In the genomic region with DNA sequence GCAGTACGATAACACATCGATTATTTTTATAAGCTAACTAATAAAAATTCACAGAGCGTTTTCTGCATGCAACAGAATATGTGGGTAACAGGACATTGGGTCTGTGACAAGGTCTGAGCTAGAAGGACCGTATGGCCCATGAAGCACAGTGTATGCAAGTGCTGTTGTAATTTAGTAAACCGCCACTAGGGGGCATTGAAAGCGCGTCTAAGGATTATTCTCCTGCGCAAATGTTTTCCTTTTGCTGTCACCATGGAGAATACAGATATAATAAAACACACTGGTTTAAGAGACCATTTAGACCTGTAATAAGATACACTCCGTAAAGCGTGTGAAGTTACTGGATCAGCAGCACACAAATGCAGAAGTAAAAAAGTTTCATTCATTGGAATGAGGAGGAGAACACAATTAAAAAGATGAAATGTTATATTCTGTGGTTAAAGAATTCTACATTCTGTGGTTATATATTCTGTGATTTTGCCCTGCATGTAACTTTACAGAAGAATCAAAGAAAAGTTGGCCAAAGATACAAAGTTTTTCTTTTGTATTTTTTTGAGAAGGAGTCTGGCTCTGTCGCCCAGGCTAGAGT, we compare ENCODE assay signal across 8 cellular contexts.
DNase-seq lines count a peak whose midpoint lies in the region; ATAC-seq and TF ChIP-seq lines count a peak whose summit lies in the region.

No MANE protein-coding gene starts in this region.

- peak; percentile 50 for DNase-seq in 8988T
- peak; percentile 69 for DNase-seq in HK-2 (ENCODE audit: unreplicated experiment)
- DNase-seq in NCI-H774 (lab: John Stamatoyannopoulos, UW), result peak; percentile 75
- DNase-seq in activated CD8-positive, alpha-beta memory T cell treated with anti-CD3 and anti-CD28 coated beads, Interleukin-2, amount 10 ng/mL, durations not matched to agents 7 days and 5 days, result peak; percentile 49
- DNase-seq in fibroblast of lung (ENCODE audit: low read depth in 2 of 2), result peak; percentile 67 to 84
- DNase-seq in natural killer cell treated with Interleukin-12 subunit alpha and Interleukin-12 subunit beta and Interleukin-15 and Interleukin-18, amount 100 ng/mL, for 72 hours (ENCODE audit: low spot score), result peak; percentile 70
- DNase-seq in suprapubic skin (ENCODE audit: low spot score in 2 of 2), result no peak

- no peaks in the 10 kb centered on the region for H3K4me1 Mint-ChIP-seq in activated CD8-positive, alpha-beta memory T cell treated with anti-CD3 and anti-CD28 coated beads, Interleukin-2, amount 10 ng/mL, durations not matched to agents 7 days and 5 days
- H3K4me1 Mint-ChIP-seq in natural killer cell treated with Interleukin-12 subunit alpha and Interleukin-12 subunit beta and Interleukin-15 and Interleukin-18, amount 100 ng/mL, for 72 hours (ENCODE audit: low read depth in 2 of 2), result peaks cover 2 to 4% of the 10 kb centered on the region in 2 donors

- H3K27me3 Mint-ChIP-seq in activated CD8-positive, alpha-beta memory T cell treated with anti-CD3 and anti-CD28 coated beads, Interleukin-2, amount 10 ng/mL, durations not matched to agents 7 days and 5 days, result peaks cover 7% of the 10 kb centered on the region
- no peaks in the 10 kb centered on the region for H3K27me3 Mint-ChIP-seq in natural killer cell treated with Interleukin-12 subunit alpha and Interleukin-12 subunit beta and Interleukin-15 and Interleukin-18, amount 100 ng/mL, for 72 hours

- no peak overlapping the region for H2AFZ ChIP-seq in fibroblast of lung (ENCODE audit: low read length)

- ATAC-seq in activated CD8-positive, alpha-beta memory T cell treated with anti-CD3 and anti-CD28 coated beads, Interleukin-2, amount 10 ng/mL, durations not matched to agents 7 days and 5 days, result peak; percentile 73
- ATAC-seq in natural killer cell treated with Interleukin-12 subunit alpha and Interleukin-12 subunit beta and Interleukin-15 and Interleukin-18, amount 100 ng/mL, for 72 hours, result peak; percentile 65 to 72

- no peaks in the 10 kb centered on the region for H4K20me1 ChIP-seq in fibroblast of lung (ENCODE audit: control insufficient read depth, extremely low read depth, insufficient read depth, low read length)

- H3K4me2 ChIP-seq in fibroblast of lung (ENCODE audit: extremely low read depth, insufficient read depth, low read length), result no peak overlapping the region

- H3K27ac ChIP-seq in fibroblast of lung (ENCODE audit: insufficient read depth, low read length) (no peak overlapping the region), suprapubic skin (no peak overlapping the region)

- H3K4me1 ChIP-seq in fibroblast of lung (ENCODE audit: control insufficient read depth, extremely low read depth, insufficient read depth, low read length) (no peaks in the 10 kb centered on the region), suprapubic skin (peaks cover 10% of the 10 kb centered on the region)

- CTCF ChIA-PET in activated CD8-positive, alpha-beta memory T cell treated with anti-CD3 and anti-CD28 coated beads, Interleukin-2, amount 10 ng/mL, durations not matched to agents 7 days and 5 days (lab: Charles Lee), result interaction anchor here (0.7 to 1.6 kb wide), 7 partner anchors 9 to 416 kb away, joined by 3 to 5 read pairs (median 4); no protein-coding TSS in a partner anchor

- H3K9ac ChIP-seq in fibroblast of lung (ENCODE audit: insufficient read depth, low read length), result no peak overlapping the region

- H3K9me3 ChIP-seq in fibroblast of lung (ENCODE audit: control insufficient read depth, insufficient read depth, low read depth, low read length) (no peaks in the 10 kb centered on the region), suprapubic skin (no peaks in the 10 kb centered on the region)

- WGBS in suprapubic skin, result 14% methylated on average over 11 of the region's 11 CpGs

- H3K4me3 ChIP-seq in fibroblast of lung (replicated peaks in 1 of 4; ENCODE audit: control extremely low read depth in 1 of 4, insufficient read depth in 1 of 4, low read depth in 3 of 4, low read length in 4 of 4) (no peak overlapping the region), suprapubic skin (no peak overlapping the region)

- TF ChIP-seq CTCF in GM12873 (IDR thresholded peaks at IDR 0.05; ENCODE audit: insufficient read depth, low read depth, low read length, missing control alignments), result peak; percentile 84
- peak; percentile 87 to 93 for TF ChIP-seq CTCF in fibroblast of lung (conservative IDR thresholded peaks at IDR 0.05 in 1 of 2, IDR thresholded peaks at IDR 0.05 in 1 of 2; ENCODE audit: low read depth in 1 of 2, low read length in 2 of 2)
- TF ChIP-seq CTCF in suprapubic skin (IDR thresholded peaks at IDR 0.05), result peak; percentile 82 to 85

- H3K27me3 ChIP-seq in fibroblast of lung (ENCODE audit: control insufficient read depth, insufficient read depth, low read length), result no peaks in the 10 kb centered on the region
- H3K27me3 ChIP-seq in suprapubic skin, result no peaks in the 10 kb centered on the region

- TF ChIP-seq EP300 in suprapubic skin (IDR thresholded peaks at IDR 0.05), result no peak

- H3K9me3 Mint-ChIP-seq in activated CD8-positive, alpha-beta memory T cell treated with anti-CD3 and anti-CD28 coated beads, Interleukin-2, amount 10 ng/mL, durations not matched to agents 7 days and 5 days (ENCODE audit: low read depth), result no peaks in the 10 kb centered on the region
- no peaks in the 10 kb centered on the region for H3K9me3 Mint-ChIP-seq in natural killer cell treated with Interleukin-12 subunit alpha and Interleukin-12 subunit beta and Interleukin-15 and Interleukin-18, amount 100 ng/mL, for 72 hours

- H3K4me3 Mint-ChIP-seq in activated CD8-positive, alpha-beta memory T cell treated with anti-CD3 and anti-CD28 coated beads, Interleukin-2, amount 10 ng/mL, durations not matched to agents 7 days and 5 days, result no peak overlapping the region
- H3K4me3 Mint-ChIP-seq in natural killer cell treated with Interleukin-12 subunit alpha and Interleukin-12 subunit beta and Interleukin-15 and Interleukin-18, amount 100 ng/mL, for 72 hours, result no peak overlapping the region

- no peaks in the 10 kb centered on the region for H3K79me2 ChIP-seq in fibroblast of lung (ENCODE audit: control insufficient read depth, insufficient read depth, low read length)

- no peak for TF ChIP-seq POLR2A in suprapubic skin (IDR thresholded peaks at IDR 0.05)

- H3K36me3 ChIP-seq in fibroblast of lung (ENCODE audit: control insufficient read depth, insufficient read depth, low read length), result no peaks in the 10 kb centered on the region
- peaks cover 11% of the 10 kb centered on the region for H3K36me3 ChIP-seq in suprapubic skin

- H3K27ac Mint-ChIP-seq in activated CD8-positive, alpha-beta memory T cell treated with anti-CD3 and anti-CD28 coated beads, Interleukin-2, amount 10 ng/mL, durations not matched to agents 7 days and 5 days, result no peak overlapping the region
- H3K27ac Mint-ChIP-seq in natural killer cell treated with Interleukin-12 subunit alpha and Interleukin-12 subunit beta and Interleukin-15 and Interleukin-18, amount 100 ng/mL, for 72 hours, result no peak overlapping the region

- no peaks in the 10 kb centered on the region for H3K36me3 Mint-ChIP-seq in activated CD8-positive, alpha-beta memory T cell treated with anti-CD3 and anti-CD28 coated beads, Interleukin-2, amount 10 ng/mL, durations not matched to agents 7 days and 5 days
- H3K36me3 Mint-ChIP-seq in natural killer cell treated with Interleukin-12 subunit alpha and Interleukin-12 subunit beta and Interleukin-15 and Interleukin-18, amount 100 ng/mL, for 72 hours, result no peaks in the 10 kb centered on the region

Comparison
In these comparisons a context has a peak if more than half of its experiments do, and no peak if none do; other contexts are left out.
1. DNase-seq: peak in 8988T (single experiment), HK-2 (single experiment), NCI-H774 (single experiment), activated CD8-positive, alpha-beta memory T cell treated with anti-CD3 and anti-CD28 coated beads, Interleukin-2, amount 10 ng/mL, durations not matched to agents 7 days and 5 days (single experiment), fibroblast of lung (2 of 2) and natural killer cell treated with Interleukin-12 subunit alpha and Interleukin-12 subunit beta and Interleukin-15 and Interleukin-18, amount 100 ng/mL, for 72 hours (single experiment); none in suprapubic skin (0 of 2).
2. Peak in every context shown above with its lines, with median percentiles within 50 percentile points of each other: CTCF ChIP-seq.